8 cellular contexts compared by ENCODE assay signal in the genomic region with DNA sequence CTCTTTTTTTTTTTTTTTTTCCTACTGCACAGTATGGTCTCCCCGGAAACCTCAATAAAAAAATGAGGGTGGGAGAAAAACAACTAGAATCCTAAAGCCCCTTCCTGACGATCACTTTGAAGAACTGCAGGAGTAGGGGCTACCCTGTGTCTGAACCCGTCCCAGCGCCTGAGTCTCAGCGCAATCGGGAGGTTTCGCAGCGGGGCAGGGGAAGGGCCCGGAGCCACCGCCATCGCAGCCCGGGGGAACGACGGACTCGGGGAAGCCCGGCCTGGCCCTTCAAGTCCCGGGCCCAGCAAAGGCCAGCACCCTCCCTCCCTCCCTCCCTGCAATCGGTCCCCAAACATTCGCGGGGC. TPM values are rescaled to one million over a fixed set of nuclear protein-coding genes. Genes with fewer than 3 reads are reported as not detected.
DNase-seq lines count a peak whose midpoint lies in the region; ATAC-seq, FAIRE-seq and TF ChIP-seq lines count a peak whose summit lies in the region.

No MANE protein-coding gene starts in this region.

- H3K4me3 ChIP-seq in endothelial cell of umbilical vein (replicated peaks in 1 of 3; ENCODE audit: insufficient read depth in 1 of 3, low read depth in 1 of 3, low read length in 3 of 3), result peak overlapping the region; percentile 52 to 82 (median 67)
- peak overlapping the region; percentile 72 to 80 for H3K4me3 ChIP-seq in muscle layer of duodenum (ENCODE audit: low read depth in 1 of 2, low read length in 2 of 2)

- FAIRE-seq in endothelial cell of umbilical vein (lab: Jason Lieb, UNC), result no peak

- H3K27me3 ChIP-seq in endothelial cell of umbilical vein (ENCODE audit: control insufficient read depth in 2 of 2, insufficient read depth in 2 of 2, low read length in 2 of 2) (no peaks in the 10 kb centered on the region), muscle layer of duodenum (ENCODE audit: low read depth, low read length) (no peaks in the 10 kb centered on the region)

- peak overlapping the region; percentile 96 for H3K4me2 ChIP-seq in endothelial cell of umbilical vein (ENCODE audit: insufficient read depth, low read length)

- intact Hi-C loops in endothelial cell of umbilical vein (cut with micrococcal nuclease), result loop anchor here (2.0 kb wide), 1 partner anchor 502 kb away; no protein-coding TSS in a partner anchor

- no peaks in the 10 kb centered on the region for H4K20me1 ChIP-seq in endothelial cell of umbilical vein (replicated peaks; ENCODE audit: control insufficient read depth, extremely low read depth, insufficient read depth, low read length)

- H3K9me1 ChIP-seq in endothelial cell of umbilical vein (replicated peaks; ENCODE audit: control insufficient read depth, extremely low read depth, insufficient read depth, low read length), result no peaks in the 10 kb centered on the region

- CTCF ChIA-PET in endothelial cell of umbilical vein (lab: Charles Lee), result interaction anchor here (1.4 to 4.5 kb wide), 3 partner anchors 9 to 500 kb away, joined by 3 to 21 read pairs (median 8); no protein-coding TSS in a partner anchor

- BruUV-seq in endothelial cell of umbilical vein (replicated peaks; lab: Mats Ljungman, UMichigan), result no TSS peak

- H3K36me3 ChIP-seq in endothelial cell of umbilical vein (ENCODE audit: control insufficient read depth in 2 of 2, extremely low read depth in 1 of 2, insufficient read depth in 2 of 2, low read length in 2 of 2) (peaks cover 0 to 2% of the 10 kb centered on the region in 2 experiments), muscle layer of duodenum (ENCODE audit: control insufficient read depth in 1 of 2, insufficient read depth in 2 of 2, low read length in 2 of 2) (peaks cover 0 to 8% of the 10 kb centered on the region in 2 donors)

- no peak for TF ChIP-seq CTCF in endothelial cell of umbilical vein (IDR thresholded peaks at IDR 0.05; ENCODE audit: extremely low read depth in 1 of 2, insufficient read depth in 1 of 2, low read depth in 1 of 2, low read length in 2 of 2)

- TF ChIP-seq POLR2A in endothelial cell of umbilical vein (IDR thresholded peaks at IDR 0.05; ENCODE audit: low read depth, low read length), result no peak

- H3K9me3 ChIP-seq in endothelial cell of umbilical vein (replicated peaks; ENCODE audit: control insufficient read depth, insufficient read depth, low read length) (no peaks in the 10 kb centered on the region), muscle layer of duodenum (ENCODE audit: control insufficient read depth in 1 of 2, low read length in 2 of 2) (no peaks in the 10 kb centered on the region)

- peak; percentile 7 for ATAC-seq in HG02623 (IDR thresholded peaks at IDR 0.05; ENCODE audit: unreplicated experiment)

- dilution Hi-C loops in endothelial cell of umbilical vein (cut with MboI; ENCODE audit: extremely low pct_ligation_motif_present, low sequenced_read_pairs), result no loop called here

- POLR2A ChIA-PET in endothelial cell of umbilical vein (lab: Charles Lee), result interaction anchor here (0.5 kb wide), 1 partner anchor 235 kb away, joined by 3 read pairs; no protein-coding TSS in a partner anchor

- peak overlapping the region; percentile 62 for H3K27ac ChIP-seq in endothelial cell of umbilical vein (ENCODE audit: insufficient read depth, low read depth, low read length)
- peak overlapping the region; percentile 74 for H3K27ac ChIP-seq in muscle layer of duodenum (ENCODE audit: low read length)

- H3K4me1 ChIP-seq in endothelial cell of umbilical vein (ENCODE audit: control insufficient read depth, extremely low read depth, insufficient read depth, low read length) (peaks cover 12% of the 10 kb centered on the region), muscle layer of duodenum (ENCODE audit: control insufficient read depth in 1 of 2, insufficient read depth in 2 of 2, low read length in 2 of 2) (peaks cover 8% of the 10 kb centered on the region in 2 donors)

- peak overlapping the region; percentile 53 for H2AFZ ChIP-seq in endothelial cell of umbilical vein (ENCODE audit: low read depth, low read length)

- peaks cover 35% of the 10 kb centered on the region for H3K79me2 ChIP-seq in endothelial cell of umbilical vein (ENCODE audit: control insufficient read depth, insufficient read depth, low read length)

- H3K9ac ChIP-seq in endothelial cell of umbilical vein (replicated peaks; ENCODE audit: extremely low read depth, insufficient read depth, low read length), result peak overlapping the region; percentile 87

- DNase-seq in activated T-cell treated with anti-CD3 and anti-CD28 coated beads for 48 hours (ENCODE audit: low read depth) (peak; percentile 7), RPMI8226 (peak; percentile 37), endothelial cell of umbilical vein (ENCODE audit: low read depth, low spot score) (peak; percentile 31), SIG-M5 (lab: John Stamatoyannopoulos, UW) (no peak), putamen (ENCODE audit: low spot score) (no peak)
- no peak for DNase-seq in activated T-cell treated with anti-CD3 and anti-CD28 coated beads, Interleukin-2, amount 50 U/mL, for 48 hours

TF ChIP-seq in endothelial cell of umbilical vein, 7 proteins besides CTCF, POLR2A, EP300 and RAD21:
- no peak for TF ChIP-seq MYC (IDR thresholded peaks at IDR 0.05; ENCODE audit: low read depth, low read length)

RNA-seq across cellular contexts. Expression of gene NARS1, which starts 0.4 kb away (rescaled TPM):
- 110 and 111 TPM in 2 replicates for total RNA-seq in endothelial cell of umbilical vein
- 61.6 and 89.3 TPM in 2 replicates for polyA plus RNA-seq in endothelial cell of umbilical vein
- polyA plus RNA-seq in endothelial cell of umbilical vein (2011; cell fraction: cytosol; rRNA removed), result 75.7 and 82.8 TPM in 2 replicates
- 178 and 273 TPM in 2 replicates for polyA plus RNA-seq in endothelial cell of umbilical vein (2011; cell fraction: nucleus; rRNA removed)
- 103 and 157 TPM in 2 replicates for polyA plus RNA-seq in endothelial cell of umbilical vein (2012)
- 182 and 183 TPM in 2 replicates for polyA minus RNA-seq in endothelial cell of umbilical vein
- 120 TPM for polyA minus RNA-seq in endothelial cell of umbilical vein (2011; cell fraction: cytosol; rRNA and poly(A)+ RNA removed)
- 83.4 and 101 TPM in 2 replicates for polyA minus RNA-seq in endothelial cell of umbilical vein (2011; cell fraction: nucleus; rRNA and poly(A)+ RNA removed)

RNA-seq across cellular contexts. Expression of gene FECH, which starts 34.7 kb away (rescaled TPM):
- 27.9 and 33.3 TPM in 2 replicates for total RNA-seq in endothelial cell of umbilical vein
- 20.9 and 25.3 TPM in 2 replicates for polyA plus RNA-seq in endothelial cell of umbilical vein
- polyA plus RNA-seq in endothelial cell of umbilical vein (2011; cell fraction: cytosol; rRNA removed), result 36.5 and 38.1 TPM in 2 replicates
- polyA plus RNA-seq in endothelial cell of umbilical vein (2011; cell fraction: nucleus; rRNA removed), result 23.2 and 23.8 TPM in 2 replicates
- 26.9 and 31.7 TPM in 2 replicates for polyA plus RNA-seq in endothelial cell of umbilical vein (2012)
- polyA minus RNA-seq in endothelial cell of umbilical vein, result 33.1 and 34.0 TPM in 2 replicates
- 22.1 TPM for polyA minus RNA-seq in endothelial cell of umbilical vein (2011; cell fraction: cytosol; rRNA and poly(A)+ RNA removed)
- polyA minus RNA-seq in endothelial cell of umbilical vein (2011; cell fraction: nucleus; rRNA and poly(A)+ RNA removed), result 15.4 and 19.1 TPM in 2 replicates

Comparison
In these comparisons a context has a peak if more than half of its experiments do, and no peak if none do; other contexts are left out.
1. DNase-seq: peak in activated T-cell treated with anti-CD3 and anti-CD28 coated beads for 48 hours (single experiment), RPMI8226 (single experiment) and endothelial cell of umbilical vein (single experiment); none in activated T-cell treated with anti-CD3 and anti-CD28 coated beads, Interleukin-2, amount 50 U/mL, for 48 hours (0 of 2), SIG-M5 (single experiment) and putamen (single experiment).